Comparison of ENCODE assay signal across 11 cellular contexts in the genomic region with DNA sequence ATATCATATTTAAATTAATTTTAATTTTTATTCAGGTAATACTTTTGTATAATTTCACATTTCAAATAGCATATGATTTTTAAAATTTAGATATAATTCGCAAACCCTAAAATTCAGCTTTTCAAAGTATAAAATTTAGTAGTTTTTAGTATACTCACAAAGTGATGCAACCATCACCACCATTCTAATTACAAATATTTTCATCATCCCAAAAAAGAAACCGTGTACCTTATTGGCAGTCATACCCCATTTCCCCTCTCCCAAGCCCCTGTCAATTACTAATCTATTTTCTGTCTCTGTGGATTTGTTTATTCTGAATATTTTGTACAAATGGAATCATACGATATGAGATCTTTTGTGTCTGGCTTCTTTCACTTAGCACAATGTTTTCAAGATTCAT.
"Had no signal": no experiment of that assay in that cellular context is flagged by ENCODE, and none has a peak within 500 bp of the region (broad histone marks: within the 10 kb centered on the region; RNA-seq: fewer than 3 reads in every experiment).

No MANE protein-coding gene starts in this region.

- H3K36me3 ChIP-seq: HAP-1 had no signal

- H3K4me1 ChIP-seq: HAP-1 had no signal

- FAIRE-seq: H1, H54 had no signal

- H2AFZ ChIP-seq: GM23248, GM23338 had no signal

- H3K9ac ChIP-seq: GM23248 had no signal

- DNase-seq: GM23248, GOT3, H7, H9, HCEC 1CT, HFFc6 had no signal

- H3K27ac ChIP-seq: GM23248 had no signal

- H3K4me2 ChIP-seq: GM23338 had no signal

- H3K4me3 ChIP-seq: GM23248, GM23338, HAP-1 had no signal

- H3K9me3 ChIP-seq: HAP-1 had no signal

- ATAC-seq: GM23338, HCT116 had no signal
